25 cellular contexts compared by ENCODE assay signal in the genomic region with DNA sequence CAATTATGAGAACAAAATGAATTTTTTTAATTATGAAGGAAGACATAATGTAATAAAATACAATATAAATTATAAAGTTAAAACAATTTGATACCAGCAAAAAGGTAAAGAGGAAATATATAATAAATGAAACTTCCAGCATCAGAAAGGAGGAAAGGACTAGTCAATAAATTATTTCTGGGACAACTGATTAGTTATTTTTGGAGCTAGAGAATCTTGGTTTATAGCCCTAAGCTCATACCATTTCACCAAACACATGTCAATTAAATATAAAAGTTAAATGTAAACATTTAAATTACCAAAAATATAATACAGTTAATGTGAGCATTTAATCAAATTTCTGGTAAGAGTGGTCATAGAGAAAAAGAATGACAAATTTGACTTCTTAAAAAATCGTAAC. TPM values are rescaled to one million over a fixed set of nuclear protein-coding genes. Genes with fewer than 3 reads are reported as not detected.
DNase-seq lines count a peak whose midpoint lies in the region; ATAC-seq, FAIRE-seq and TF ChIP-seq lines count a peak whose summit lies in the region.
"Had no signal": no experiment of that assay in that cellular context is flagged by ENCODE, and none has a peak within 500 bp of the region (broad histone marks: within the 10 kb centered on the region; RNA-seq: fewer than 3 reads in every experiment).

No MANE protein-coding gene starts in this region.

- no peak for TF ChIP-seq POLR2A in esophagus muscularis mucosa (IDR thresholded peaks at IDR 0.05; ENCODE audit: low read depth)

- FAIRE-seq in G401.6 (lab: Jason Lieb, UNC) = peak; percentile 56
- FAIRE-seq: A549, GM12891, GM19239 had no signal

- no peak for TF ChIP-seq CTCF in esophagus muscularis mucosa (IDR thresholded peaks at IDR 0.05)

- no peak for TF ChIP-seq EP300 in esophagus muscularis mucosa (IDR thresholded peaks at IDR 0.05)

- H3K4me1 ChIP-seq in esophagus muscularis mucosa = peaks cover 0 to 63% (median 58%) of the 10 kb centered on the region in 4 donors
- H3K4me1 ChIP-seq: A549 had no signal

- ATAC-seq in HG03354 (IDR thresholded peaks at IDR 0.05; ENCODE audit: poor library complexity, severe bottlenecking, unreplicated experiment) = no peak
- ATAC-seq: A549 had no signal

- H3K27ac ChIP-seq in esophagus muscularis mucosa (replicated peaks in 1 of 4) (peak overlapping the region in 3 of 4 donors; percentile 30 to 94 (median 59)), caudate nucleus (ENCODE audit: low read depth, low read length) (no peak overlapping the region)
- H3K27ac ChIP-seq: A549; BLaER1 treated with 17β-estradiol and CSF1 and Interleukin-3, amounts not matched to agents 10 nM and 100 nM; C4-2B had no signal

- H3K27me3 ChIP-seq in esophagus muscularis mucosa = no peaks in the 10 kb centered on the region
- H3K27me3 ChIP-seq: BLaER1 treated with 17β-estradiol and CSF1 and Interleukin-3, amounts not matched to agents 10 nM and 100 nM had no signal

- no peaks in the 10 kb centered on the region for H3K9me3 ChIP-seq in esophagus muscularis mucosa
- H3K9me3 ChIP-seq: A549; BLaER1 treated with 17β-estradiol and CSF1 and Interleukin-3, amounts not matched to agents 10 nM and 100 nM had no signal

- intact Hi-C loops in esophagus muscularis mucosa (cut with DNase I) = no loop called here

- no peak overlapping the region for H3K4me3 ChIP-seq in esophagus muscularis mucosa
- H3K4me3 ChIP-seq: A549; BLaER1 treated with 17β-estradiol and CSF1 and Interleukin-3, amounts not matched to agents 10 nM and 100 nM had no signal

- DNase-seq in esophagus muscularis mucosa (ENCODE audit: extremely low spot score) (no peak), caudate nucleus (lab: John Stamatoyannopoulos, UW) (no peak)
- no peak for DNase-seq in activated T-cell treated with anti-CD3 and anti-CD28 coated beads, Interleukin-2, amount 50 U/mL, for 1 hour
- DNase-seq: 8988T; AML-193; CD4-positive, alpha-beta memory T cell; CD4-positive, CD25-positive, alpha-beta regulatory T cell; CD8-positive, alpha-beta memory T cell; COR-L47; DMS 273 treated with DMSO at 0.1 percent for 48 hours; DMS153; DMS53; DMS79; DND-41; EL; GF-D8 had no signal

- peaks cover 0 to 78% (median 42%) of the 10 kb centered on the region in 4 donors for H3K36me3 ChIP-seq in esophagus muscularis mucosa
- H3K36me3 ChIP-seq: BLaER1 treated with 17β-estradiol and CSF1 and Interleukin-3, amounts not matched to agents 10 nM and 100 nM had no signal

- 52% methylated on average over 1 of the region's 1 CpG for WGBS in esophagus muscularis mucosa

RNA-seq across cellular contexts. Expression of a gene that starts 12.1 kb away (rescaled TPM):
- 1,000 to 10,000 TPM; 4,013 to 8,538 (median 5,633) TPM for total RNA-seq in esophagus muscularis mucosa
- total RNA-seq: B cell; CD4-positive, alpha-beta memory T cell; CD8-positive, alpha-beta memory T cell; G401 had no signal

RNA-seq across cellular contexts. Expression of a gene that starts 21.7 kb away (rescaled TPM):
- total RNA-seq in esophagus muscularis mucosa = 10 to 100 TPM; 31.6 to 50.7 (median 36.6) TPM
